ENCODE assay signal across 20 cellular contexts in the genomic region with DNA sequence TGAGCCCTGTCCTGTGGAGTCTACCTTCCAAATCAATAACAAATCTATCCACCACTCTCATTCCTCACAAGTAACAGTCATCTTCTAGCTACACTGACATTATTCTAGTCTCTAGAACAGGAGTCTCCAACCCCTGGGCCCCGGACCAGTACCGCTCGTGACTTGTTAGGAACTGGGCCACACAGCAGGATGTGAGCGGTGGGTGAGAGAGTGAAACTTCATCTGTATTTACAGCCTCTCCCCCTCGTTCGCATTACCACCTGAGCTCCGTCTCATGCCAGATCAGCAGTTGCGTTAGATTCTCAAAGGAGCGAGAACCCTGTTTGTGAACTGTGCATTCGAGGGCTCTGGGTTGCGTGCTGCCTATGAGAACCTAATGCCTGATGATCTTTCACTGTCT. TPM values are rescaled to one million over a fixed set of nuclear protein-coding genes. Genes with fewer than 3 reads are reported as not detected.
"Had no signal": no experiment of that assay in that cellular context is flagged by ENCODE, and none has a peak within 500 bp of the region (broad histone marks: within the 10 kb centered on the region; RNA-seq: fewer than 3 reads in every experiment).

No MANE protein-coding gene starts in this region.

- H3K4me1 Mint-ChIP-seq: activated CD8-positive, alpha-beta memory T cell treated with anti-CD3 and anti-CD28 coated beads, Interleukin-2, amount 10 ng/mL, durations not matched to agents 7 days and 5 days; activated naive CD4-positive, alpha-beta T cell treated with anti-CD3 and anti-CD28 coated beads, Interleukin-2, amount 10 ng/mL, durations not matched to agents 7 days and 5 days; activated naive CD8-positive, alpha-beta T cell treated with anti-CD3 and anti-CD28 coated beads for 36 hours had no signal

- H3K9me3 Mint-ChIP-seq: T-helper 1 cell treated with Interleukin-12 subunit alpha and Interleukin-12 subunit beta and Interleukin-4 antibody, amounts not matched to agents 30 μg/mL and 1 μg/mL, for 36 hours had no signal

- H3K27ac Mint-ChIP-seq: activated CD8-positive, alpha-beta memory T cell treated with anti-CD3 and anti-CD28 coated beads, Interleukin-2, amount 10 ng/mL, durations not matched to agents 7 days and 5 days; activated naive CD4-positive, alpha-beta T cell treated with anti-CD3 and anti-CD28 coated beads, Interleukin-2, amount 10 ng/mL, durations not matched to agents 7 days and 5 days; activated naive CD8-positive, alpha-beta T cell treated with anti-CD3 and anti-CD28 coated beads for 36 hours; T-helper 1 cell treated with Interleukin-12 subunit alpha and Interleukin-12 subunit beta and Interleukin-4 antibody, amounts not matched to agents 30 μg/mL and 1 μg/mL, for 36 hours had no signal

- DNase-seq: activated CD4-positive, alpha-beta T cell treated with anti-CD3 and anti-CD28 coated beads for 48 hours; activated CD4-positive, alpha-beta T cell treated with anti-CD3 and anti-CD28 coated beads, Interleukin-2, amount 50 U/mL, for 4 hours; activated CD4-positive, CD25-positive, alpha-beta regulatory T cell treated with anti-CD3 and anti-CD28 coated beads, Interleukin-2, amount 50 U/mL, for 72 hours; activated CD8-positive, alpha-beta memory T cell treated with anti-CD3 and anti-CD28 coated beads, Interleukin-2, amount 10 ng/mL, durations not matched to agents 7 days and 5 days; activated gamma-delta T cell; activated naive CD4-positive, alpha-beta T cell treated with anti-CD3 and anti-CD28 coated beads, Interleukin-2, amount 10 ng/mL, durations not matched to agents 7 days and 5 days; activated naive CD8-positive, alpha-beta T cell treated with anti-CD3 and anti-CD28 coated beads for 36 hours; activated T-cell treated with anti-CD3 and anti-CD28 coated beads, Interleukin-2, amount 50 U/mL, for 4 hours; cerebellar nuclear complex; NCI-H1048; NCI-H146; NCI-H187 treated with DMSO at 0.1 percent for 48 hours; NCI-H2081 treated with DMSO at 0.1 percent for 48 hours; NCI-H446; NCI-H524; NCI-H748 treated with DMSO at 0.1 percent for 48 hours; SHP77 treated with DMSO at 0.1 percent for 48 hours had no signal

- H3K27me3 Mint-ChIP-seq: activated CD8-positive, alpha-beta memory T cell treated with anti-CD3 and anti-CD28 coated beads, Interleukin-2, amount 10 ng/mL, durations not matched to agents 7 days and 5 days; activated naive CD4-positive, alpha-beta T cell treated with anti-CD3 and anti-CD28 coated beads, Interleukin-2, amount 10 ng/mL, durations not matched to agents 7 days and 5 days; activated naive CD8-positive, alpha-beta T cell treated with anti-CD3 and anti-CD28 coated beads for 36 hours had no signal

- H3K4me3 Mint-ChIP-seq: activated CD8-positive, alpha-beta memory T cell treated with anti-CD3 and anti-CD28 coated beads, Interleukin-2, amount 10 ng/mL, durations not matched to agents 7 days and 5 days; activated naive CD4-positive, alpha-beta T cell treated with anti-CD3 and anti-CD28 coated beads, Interleukin-2, amount 10 ng/mL, durations not matched to agents 7 days and 5 days; activated naive CD8-positive, alpha-beta T cell treated with anti-CD3 and anti-CD28 coated beads for 36 hours; activated T-cell treated with anti-CD3 and anti-CD28 coated beads, Interleukin-2, amount 50 U/mL, for 4 hours; T-helper 1 cell treated with Interleukin-12 subunit alpha and Interleukin-12 subunit beta and Interleukin-4 antibody, amounts not matched to agents 30 μg/mL and 1 μg/mL, for 36 hours had no signal

- H3K36me3 Mint-ChIP-seq: activated CD8-positive, alpha-beta memory T cell treated with anti-CD3 and anti-CD28 coated beads, Interleukin-2, amount 10 ng/mL, durations not matched to agents 7 days and 5 days; activated naive CD4-positive, alpha-beta T cell treated with anti-CD3 and anti-CD28 coated beads, Interleukin-2, amount 10 ng/mL, durations not matched to agents 7 days and 5 days; activated naive CD8-positive, alpha-beta T cell treated with anti-CD3 and anti-CD28 coated beads for 36 hours had no signal

- ATAC-seq: activated CD8-positive, alpha-beta memory T cell treated with anti-CD3 and anti-CD28 coated beads, Interleukin-2, amount 10 ng/mL, durations not matched to agents 7 days and 5 days; activated T-cell treated with anti-CD3 and anti-CD28 coated beads, Interleukin-2, amount 50 U/mL, for 4 hours had no signal

RNA-seq across cellular contexts. Expression of a gene that starts 31.9 kb away (rescaled TPM):
- total RNA-seq: activated CD8-positive, alpha-beta memory T cell treated with anti-CD3 and anti-CD28 coated beads, Interleukin-2, amount 10 ng/mL, durations not matched to agents 7 days and 5 days; activated naive CD8-positive, alpha-beta T cell treated with anti-CD3 and anti-CD28 coated beads for 36 hours; activated T-cell treated with anti-CD3 and anti-CD28 coated beads, Interleukin-2, amount 50 U/mL, for 4 hours; LHCN-M2; M059J had no signal
